1 cellular context compared by ENCODE assay signal in genomic region chr1:208201241-208201640, GRCh38.
TF ChIP-seq lines count a peak whose summit lies in the region.

No MANE protein-coding gene starts in this region.

TF ChIP-seq in HepG2, 621 proteins besides CTCF, POLR2A, EP300 and RAD21 (continued from another document and continues in another):
- no peak for TF ChIP-seq ZNF441 (CRISPR knock-in tag; IDR thresholded peaks at IDR 0.05; ENCODE audit: borderline replicate concordance)
- peak; percentile 90 for TF ChIP-seq FOSL2 (CRISPR knock-in tag; IDR thresholded peaks at IDR 0.05)
- TF ChIP-seq ASH2L (IDR thresholded peaks at IDR 0.05; ENCODE audit: insufficient read length, low read depth, low read length): no peak
- TF ChIP-seq TCF7 (IDR thresholded peaks at IDR 0.05; ENCODE audit: low read depth): no peak
- TF ChIP-seq TFAP4 (IDR thresholded peaks at IDR 0.05; ENCODE audit: borderline replicate concordance, low read depth): peak; percentile 73; the same call in 1 of the 2 replicates
- TF ChIP-seq ZNF510 (CRISPR knock-in tag; IDR thresholded peaks at IDR 0.05; ENCODE audit: low read depth): no peak
- no peak for TF ChIP-seq ZNF713 (CRISPR knock-in tag; IDR thresholded peaks at IDR 0.05)
- TF ChIP-seq FOSL1 (CRISPR knock-in tag; IDR thresholded peaks at IDR 0.05; ENCODE audit: borderline replicate concordance): peak; percentile 38; the same call in 1 of the 2 replicates
- TF ChIP-seq BCL6 (CRISPR knock-in tag; IDR thresholded peaks at IDR 0.05): 0 out of 2 replicates have a peak, but pooled peaks have one; percentile 21
- TF ChIP-seq KMT2B (CRISPR knock-in tag; IDR thresholded peaks at IDR 0.05): no peak
- TF ChIP-seq PATZ1 (CRISPR knock-in tag; IDR thresholded peaks at IDR 0.05): peak; percentile 63
- peak; percentile 37; the same call in 1 of the 2 replicates for TF ChIP-seq SAP130 (CRISPR knock-in tag; IDR thresholded peaks at IDR 0.05; ENCODE audit: low read depth)
- TF ChIP-seq HNF4A (CRISPR knock-in tag; IDR thresholded peaks at IDR 0.05): peak; percentile 42
- no peak for TF ChIP-seq ZNF44 (CRISPR knock-in tag; IDR thresholded peaks at IDR 0.05)
- no peak for TF ChIP-seq ZBED4 (CRISPR knock-in tag; IDR thresholded peaks at IDR 0.05; ENCODE audit: borderline replicate concordance)
- TF ChIP-seq POLR2AphosphoS2 (IDR thresholded peaks at IDR 0.05; ENCODE audit: low read depth, low read length): no peak
- TF ChIP-seq STAT5B (CRISPR knock-in tag; IDR thresholded peaks at IDR 0.05): no peak
- no peak for TF ChIP-seq FUBP1 (CRISPR knock-in tag; IDR thresholded peaks at IDR 0.05; ENCODE audit: borderline replicate concordance)
- no peak for TF ChIP-seq ZNF850 (CRISPR knock-in tag; conservative IDR thresholded peaks at IDR 0.05)
- no peak for TF ChIP-seq SP4 (CRISPR knock-in tag; IDR thresholded peaks at IDR 0.05)
- no peak for TF ChIP-seq ZBTB2 (CRISPR knock-in tag; IDR thresholded peaks at IDR 0.05; ENCODE audit: low read depth)
- 0 out of 2 replicates have a peak, but pooled peaks have one; percentile 26 for TF ChIP-seq ATF3 (CRISPR knock-in tag; IDR thresholded peaks at IDR 0.05)
- TF ChIP-seq ZNF564 (CRISPR knock-in tag; IDR thresholded peaks at IDR 0.05): no peak
- TF ChIP-seq ZFAT (CRISPR knock-in tag; conservative IDR thresholded peaks at IDR 0.05): no peak
- no peak for TF ChIP-seq SOX6 (IDR thresholded peaks at IDR 0.05)
- peak; percentile 34; the same call in 1 of the 2 replicates for TF ChIP-seq SOX6 (CRISPR knock-in tag; IDR thresholded peaks at IDR 0.05)
- TF ChIP-seq TEAD3 (CRISPR knock-in tag; optimal IDR thresholded peaks at IDR 0.05; ENCODE audit: borderline replicate concordance): peak; percentile 36
- no peak for TF ChIP-seq JDP2 (CRISPR knock-in tag; IDR thresholded peaks at IDR 0.05; ENCODE audit: borderline replicate concordance)
- TF ChIP-seq LBX2 (CRISPR knock-in tag; IDR thresholded peaks at IDR 0.05; ENCODE audit: borderline replicate concordance): no peak
- TF ChIP-seq SOX13 (IDR thresholded peaks at IDR 0.05): no peak
- peak in 1 of 2 experiments; percentile 45; a peak in 1 of 4 replicates for TF ChIP-seq SOX13 (CRISPR knock-in tag; conservative IDR thresholded peaks at IDR 0.05 in 1 of 2, IDR thresholded peaks at IDR 0.05 in 1 of 2)
- TF ChIP-seq JUNB (CRISPR knock-in tag; IDR thresholded peaks at IDR 0.05; ENCODE audit: borderline replicate concordance): 0 out of 2 replicates have a peak, but pooled peaks have one; percentile 31
- TF ChIP-seq CCAR2 (optimal IDR thresholded peaks at IDR 0.05; ENCODE audit: low read depth, low read length): no peak
- TF ChIP-seq RARA (CRISPR knock-in tag; IDR thresholded peaks at IDR 0.05): peak; percentile 25
- no peak for TF ChIP-seq THAP11 (CRISPR knock-in tag; IDR thresholded peaks at IDR 0.05)
- TF ChIP-seq ARID5B (CRISPR knock-in tag; IDR thresholded peaks at IDR 0.05): peak; percentile 51; the same call in 1 of the 2 replicates
- no peak for TF ChIP-seq SMYD3 (CRISPR knock-in tag; IDR thresholded peaks at IDR 0.05)
- TF ChIP-seq DMAP1 (CRISPR knock-in tag; IDR thresholded peaks at IDR 0.05): no peak
- TF ChIP-seq NR1H2 (CRISPR knock-in tag; IDR thresholded peaks at IDR 0.05; ENCODE audit: borderline replicate concordance, low read depth): no peak
- no peak for TF ChIP-seq GPN1 (CRISPR knock-in tag; IDR thresholded peaks at IDR 0.05; ENCODE audit: borderline replicate concordance)
- TF ChIP-seq TBP (CRISPR knock-in tag; IDR thresholded peaks at IDR 0.05): no peak
- TF ChIP-seq CSRNP1 (CRISPR knock-in tag; IDR thresholded peaks at IDR 0.05): no peak
- no peak for TF ChIP-seq THAP9 (CRISPR knock-in tag; IDR thresholded peaks at IDR 0.05; ENCODE audit: borderline replicate concordance)
- TF ChIP-seq ISL2 (CRISPR knock-in tag; IDR thresholded peaks at IDR 0.05): no peak
- TF ChIP-seq ZNF335 (CRISPR knock-in tag; IDR thresholded peaks at IDR 0.05): no peak
